25 cellular contexts compared by ENCODE assay signal in the genomic region with DNA sequence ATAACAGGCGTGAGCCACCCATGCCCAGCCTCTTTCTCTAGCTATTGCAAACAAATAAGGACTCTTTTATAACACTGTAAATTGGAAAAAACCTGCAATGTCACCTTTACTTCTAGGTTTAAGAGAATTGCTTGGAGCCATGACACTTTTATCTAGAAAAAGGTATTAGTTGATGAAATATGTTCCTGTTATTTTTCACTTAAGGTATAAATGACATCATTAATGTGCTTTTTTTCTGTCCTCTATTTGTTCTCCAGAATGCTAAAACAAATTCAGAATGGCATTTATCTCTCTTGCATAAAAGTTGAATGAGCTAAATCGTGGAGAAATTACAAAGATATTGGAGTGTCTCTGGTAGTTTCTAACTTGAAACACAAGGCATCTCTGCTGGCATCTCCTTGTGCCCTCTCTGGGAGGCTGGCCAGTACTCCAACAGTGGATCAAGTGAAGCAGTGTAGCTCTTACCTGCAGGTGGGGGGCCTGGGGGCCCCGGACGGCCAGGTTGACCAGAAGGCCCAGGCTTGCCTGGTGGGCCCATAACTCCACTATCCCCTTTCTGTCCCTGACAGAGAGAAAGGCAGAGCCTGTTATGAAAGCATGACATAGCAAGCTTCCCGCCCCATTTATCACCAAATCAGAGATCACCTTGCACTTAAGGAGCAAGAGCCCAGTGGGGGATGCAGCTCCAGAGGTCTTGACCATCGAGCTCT.
"Had no signal": no experiment of that assay in that cellular context is flagged by ENCODE, and none has a peak within 500 bp of the region (broad histone marks: within the 10 kb centered on the region; RNA-seq: fewer than 3 reads in every experiment).

No MANE protein-coding gene starts in this region.

- H3K4me1 ChIP-seq: body of pancreas, SJSA1 had no signal

- H3K4me3 Mint-ChIP-seq: activated B cell treated with CpG ODN at 0.5 μM for 24 hours; activated CD4-positive, alpha-beta memory T cell treated with anti-CD3 and anti-CD28 coated beads, Interleukin-2, amount 10 ng/mL, durations not matched to agents 7 days and 5 days; activated CD4-positive, alpha-beta T cell treated with anti-CD3 and anti-CD28 coated beads, Interleukin-2, amount 10 ng/mL, durations not matched to agents 7 days and 5 days; activated naive CD4-positive, alpha-beta T cell treated with anti-CD3 and anti-CD28 coated beads, Interleukin-2, amount 50 U/mL, for 24 hours; T-cell had no signal

- H3K36me3 ChIP-seq: SJSA1 had no signal

- ATAC-seq: body of pancreas, PC-3, T-cell had no signal

- H3K27ac Mint-ChIP-seq: activated B cell treated with CpG ODN at 0.5 μM for 24 hours; activated CD4-positive, alpha-beta memory T cell treated with anti-CD3 and anti-CD28 coated beads, Interleukin-2, amount 10 ng/mL, durations not matched to agents 7 days and 5 days; activated CD4-positive, alpha-beta T cell treated with anti-CD3 and anti-CD28 coated beads, Interleukin-2, amount 10 ng/mL, durations not matched to agents 7 days and 5 days; activated naive CD4-positive, alpha-beta T cell treated with anti-CD3 and anti-CD28 coated beads, Interleukin-2, amount 50 U/mL, for 24 hours had no signal

- H3K9me3 ChIP-seq: ascending aorta, body of pancreas, SJSA1 had no signal

- H3K27me3 ChIP-seq: ascending aorta, body of pancreas, SJSA1 had no signal

- H3K9me3 Mint-ChIP-seq: activated B cell treated with CpG ODN at 0.5 μM for 24 hours; activated CD4-positive, alpha-beta memory T cell treated with anti-CD3 and anti-CD28 coated beads, Interleukin-2, amount 10 ng/mL, durations not matched to agents 7 days and 5 days; activated CD4-positive, alpha-beta T cell treated with anti-CD3 and anti-CD28 coated beads, Interleukin-2, amount 10 ng/mL, durations not matched to agents 7 days and 5 days; activated naive CD4-positive, alpha-beta T cell treated with anti-CD3 and anti-CD28 coated beads, Interleukin-2, amount 50 U/mL, for 24 hours; T-cell had no signal

- H3K27me3 Mint-ChIP-seq: activated B cell treated with CpG ODN at 0.5 μM for 24 hours; activated CD4-positive, alpha-beta memory T cell treated with anti-CD3 and anti-CD28 coated beads, Interleukin-2, amount 10 ng/mL, durations not matched to agents 7 days and 5 days; activated CD4-positive, alpha-beta T cell treated with anti-CD3 and anti-CD28 coated beads, Interleukin-2, amount 10 ng/mL, durations not matched to agents 7 days and 5 days; activated naive CD4-positive, alpha-beta T cell treated with anti-CD3 and anti-CD28 coated beads, Interleukin-2, amount 50 U/mL, for 24 hours; T-cell had no signal

- FAIRE-seq: bronchial epithelial cell, RCC 7860, TTC549 had no signal

- H3K27ac ChIP-seq: body of pancreas, SJSA1 had no signal

- H3K4me1 Mint-ChIP-seq: activated B cell treated with CpG ODN at 0.5 μM for 24 hours had no signal

- H3K4me3 ChIP-seq: ascending aorta, body of pancreas, SJSA1 had no signal

- DNase-seq: activated B cell treated with CpG ODN at 0.5 μM for 24 hours; activated CD4-positive, alpha-beta memory T cell treated with anti-CD3 and anti-CD28 coated beads, Interleukin-2, amount 10 ng/mL, durations not matched to agents 7 days and 5 days; activated CD4-positive, alpha-beta T cell treated with anti-CD3 and anti-CD28 coated beads for 1 hour; activated CD4-positive, alpha-beta T cell treated with anti-CD3 and anti-CD28 coated beads, Interleukin-2, amount 10 ng/mL, durations not matched to agents 7 days and 5 days; activated T-cell treated with anti-CD3 and anti-CD28 coated beads, Interleukin-2, amount 50 U/mL, for 1 hour; body of pancreas; central memory CD4-positive, alpha-beta T cell; Karpas-422; MM.1S; NCI-H1105 treated with DMSO at 0.1 percent for 48 hours; NCI-H1436 treated with DMSO at 0.1 percent for 48 hours; NCI-H187; NCI-H2081; NCI-H510A treated with DMSO at 0.1 percent for 48 hours; PC-3; SHP77; T-cell; T-helper 2 cell; T1000 had no signal
